Comparison of ENCODE assay signal across 1 cellular context in genomic region chr2:227311861-227312506, GRCh38.
A peak's percentile ranks its signal among the peaks of the same experiment; 100 is the strongest.
TF ChIP-seq lines count a peak whose summit lies in the region.

No MANE protein-coding gene starts in this region.

TF ChIP-seq in HepG2, 621 proteins besides CTCF, POLR2A, EP300 and RAD21 (continued from another document and continues in another):
- no peak for TF ChIP-seq HNRNPL (IDR thresholded peaks at IDR 0.05; ENCODE audit: low read depth, low read length)
- no peak for TF ChIP-seq NR2F1 (CRISPR knock-in tag; IDR thresholded peaks at IDR 0.05)
- no peak for TF ChIP-seq RARG (CRISPR knock-in tag; IDR thresholded peaks at IDR 0.05; ENCODE audit: low read depth)
- TF ChIP-seq ZNF891 (CRISPR knock-in tag; IDR thresholded peaks at IDR 0.05) = no peak
- no peak for TF ChIP-seq ZFP41 (CRISPR knock-in tag; IDR thresholded peaks at IDR 0.05; ENCODE audit: borderline replicate concordance)
- peak; percentile 72 for TF ChIP-seq TCF7 (IDR thresholded peaks at IDR 0.05; ENCODE audit: low read depth)
- no peak for TF ChIP-seq AGO2 (optimal IDR thresholded peaks at IDR 0.05; ENCODE audit: low read depth, low read length)
- no peak for TF ChIP-seq HOXD1 (CRISPR knock-in tag; IDR thresholded peaks at IDR 0.05)
- TF ChIP-seq XRCC5 (optimal IDR thresholded peaks at IDR 0.05; ENCODE audit: low read length) = no peak
- no peak for TF ChIP-seq THAP11 (CRISPR knock-in tag; IDR thresholded peaks at IDR 0.05)
- no peak for TF ChIP-seq ZNF724P (CRISPR knock-in tag; IDR thresholded peaks at IDR 0.05; ENCODE audit: borderline replicate concordance)
- no peak for TF ChIP-seq TRAFD1 (CRISPR knock-in tag; IDR thresholded peaks at IDR 0.05; ENCODE audit: borderline replicate concordance)
- TF ChIP-seq ZNF33B (CRISPR knock-in tag; IDR thresholded peaks at IDR 0.05) = no peak
- TF ChIP-seq SALL1 (CRISPR knock-in tag; IDR thresholded peaks at IDR 0.05) = peak; percentile 62
- TF ChIP-seq ZNF24 (IDR thresholded peaks at IDR 0.05) = no peak
- TF ChIP-seq MYC (CRISPR knock-in tag; IDR thresholded peaks at IDR 0.05; ENCODE audit: borderline replicate concordance) = no peak
- TF ChIP-seq NR2F2 (IDR thresholded peaks at IDR 0.05; ENCODE audit: borderline replicate concordance, low read depth) = peak; percentile 25; the same call in 1 of the 2 replicates
- peak; percentile 76 for TF ChIP-seq ASH2L (IDR thresholded peaks at IDR 0.05; ENCODE audit: insufficient read length, low read depth, low read length)
- no peak for TF ChIP-seq HOXA9 (CRISPR knock-in tag; IDR thresholded peaks at IDR 0.05; ENCODE audit: borderline replicate concordance)
- TF ChIP-seq, protein P1, sequence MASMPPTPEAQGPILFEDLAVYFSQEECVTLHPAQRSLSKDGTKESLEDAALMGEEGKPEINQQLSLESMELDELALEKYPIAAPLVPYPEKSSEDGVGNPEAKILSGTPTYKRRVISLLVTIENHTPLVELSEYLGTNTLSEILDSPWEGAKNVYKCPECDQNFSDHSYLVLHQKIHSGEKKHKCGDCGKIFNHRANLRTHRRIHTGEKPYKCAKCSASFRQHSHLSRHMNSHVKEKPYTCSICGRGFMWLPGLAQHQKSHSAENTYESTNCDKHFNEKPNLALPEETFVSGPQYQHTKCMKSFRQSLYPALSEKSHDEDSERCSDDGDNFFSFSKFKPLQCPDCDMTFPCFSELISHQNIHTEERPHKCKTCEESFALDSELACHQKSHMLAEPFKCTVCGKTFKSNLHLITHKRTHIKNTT (CRISPR knock-in tag; IDR thresholded peaks at IDR 0.05) = no peak
- TF ChIP-seq ZNF570 (CRISPR knock-in tag; IDR thresholded peaks at IDR 0.05; ENCODE audit: borderline replicate concordance) = no peak
- TF ChIP-seq ZKSCAN8 (CRISPR knock-in tag; IDR thresholded peaks at IDR 0.05; ENCODE audit: borderline replicate concordance) = no peak
- TF ChIP-seq STAT5B (CRISPR knock-in tag; IDR thresholded peaks at IDR 0.05) = no peak
- TF ChIP-seq, protein P2, sequence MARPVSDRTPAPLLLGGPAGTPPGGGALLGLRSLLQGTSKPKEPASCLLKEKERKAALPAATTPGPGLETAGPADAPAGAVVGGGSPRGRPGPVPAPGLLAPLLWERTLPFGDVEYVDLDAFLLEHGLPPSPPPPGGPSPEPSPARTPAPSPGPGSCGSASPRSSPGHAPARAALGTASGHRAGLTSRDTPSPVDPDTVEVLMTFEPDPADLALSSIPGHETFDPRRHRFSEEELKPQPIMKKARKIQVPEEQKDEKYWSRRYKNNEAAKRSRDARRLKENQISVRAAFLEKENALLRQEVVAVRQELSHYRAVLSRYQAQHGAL (CRISPR knock-in tag; IDR thresholded peaks at IDR 0.05; ENCODE audit: not compliant biosample characterization) = no peak
- TF ChIP-seq ZNF431 (CRISPR knock-in tag; IDR thresholded peaks at IDR 0.05; ENCODE audit: borderline replicate concordance, low read depth) = no peak
- no peak for TF ChIP-seq ZNF687 (CRISPR knock-in tag; IDR thresholded peaks at IDR 0.05)
- no peak for TF ChIP-seq IRF9 (CRISPR knock-in tag; IDR thresholded peaks at IDR 0.05; ENCODE audit: borderline replicate concordance)
- no peak for TF ChIP-seq ZNF335 (CRISPR knock-in tag; IDR thresholded peaks at IDR 0.05)
- TF ChIP-seq, protein P3, sequence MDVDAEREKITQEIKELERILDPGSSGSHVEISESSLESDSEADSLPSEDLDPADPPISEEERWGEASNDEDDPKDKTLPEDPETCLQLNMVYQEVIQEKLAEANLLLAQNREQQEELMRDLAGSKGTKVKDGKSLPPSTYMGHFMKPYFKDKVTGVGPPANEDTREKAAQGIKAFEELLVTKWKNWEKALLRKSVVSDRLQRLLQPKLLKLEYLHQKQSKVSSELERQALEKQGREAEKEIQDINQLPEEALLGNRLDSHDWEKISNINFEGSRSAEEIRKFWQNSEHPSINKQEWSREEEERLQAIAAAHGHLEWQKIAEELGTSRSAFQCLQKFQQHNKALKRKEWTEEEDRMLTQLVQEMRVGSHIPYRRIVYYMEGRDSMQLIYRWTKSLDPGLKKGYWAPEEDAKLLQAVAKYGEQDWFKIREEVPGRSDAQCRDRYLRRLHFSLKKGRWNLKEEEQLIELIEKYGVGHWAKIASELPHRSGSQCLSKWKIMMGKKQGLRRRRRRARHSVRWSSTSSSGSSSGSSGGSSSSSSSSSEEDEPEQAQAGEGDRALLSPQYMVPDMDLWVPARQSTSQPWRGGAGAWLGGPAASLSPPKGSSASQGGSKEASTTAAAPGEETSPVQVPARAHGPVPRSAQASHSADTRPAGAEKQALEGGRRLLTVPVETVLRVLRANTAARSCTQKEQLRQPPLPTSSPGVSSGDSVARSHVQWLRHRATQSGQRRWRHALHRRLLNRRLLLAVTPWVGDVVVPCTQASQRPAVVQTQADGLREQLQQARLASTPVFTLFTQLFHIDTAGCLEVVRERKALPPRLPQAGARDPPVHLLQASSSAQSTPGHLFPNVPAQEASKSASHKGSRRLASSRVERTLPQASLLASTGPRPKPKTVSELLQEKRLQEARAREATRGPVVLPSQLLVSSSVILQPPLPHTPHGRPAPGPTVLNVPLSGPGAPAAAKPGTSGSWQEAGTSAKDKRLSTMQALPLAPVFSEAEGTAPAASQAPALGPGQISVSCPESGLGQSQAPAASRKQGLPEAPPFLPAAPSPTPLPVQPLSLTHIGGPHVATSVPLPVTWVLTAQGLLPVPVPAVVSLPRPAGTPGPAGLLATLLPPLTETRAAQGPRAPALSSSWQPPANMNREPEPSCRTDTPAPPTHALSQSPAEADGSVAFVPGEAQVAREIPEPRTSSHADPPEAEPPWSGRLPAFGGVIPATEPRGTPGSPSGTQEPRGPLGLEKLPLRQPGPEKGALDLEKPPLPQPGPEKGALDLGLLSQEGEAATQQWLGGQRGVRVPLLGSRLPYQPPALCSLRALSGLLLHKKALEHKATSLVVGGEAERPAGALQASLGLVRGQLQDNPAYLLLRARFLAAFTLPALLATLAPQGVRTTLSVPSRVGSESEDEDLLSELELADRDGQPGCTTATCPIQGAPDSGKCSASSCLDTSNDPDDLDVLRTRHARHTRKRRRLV (CRISPR knock-in tag; IDR thresholded peaks at IDR 0.05) = no peak
- TF ChIP-seq KDM6A (CRISPR knock-in tag; IDR thresholded peaks at IDR 0.05; ENCODE audit: low read depth) = peak; percentile 52; the same call in 1 of the 2 replicates
- no peak for TF ChIP-seq CEBPG (CRISPR knock-in tag; IDR thresholded peaks at IDR 0.05)
- TF ChIP-seq ZNF775 (CRISPR knock-in tag; IDR thresholded peaks at IDR 0.05; ENCODE audit: borderline replicate concordance) = no peak
- no peak for TF ChIP-seq SMAD9 (CRISPR knock-in tag; IDR thresholded peaks at IDR 0.05)
- TF ChIP-seq KLF6 (CRISPR knock-in tag; IDR thresholded peaks at IDR 0.05) = no peak
- TF ChIP-seq ZNF652 (CRISPR knock-in tag; IDR thresholded peaks at IDR 0.05; ENCODE audit: borderline replicate concordance, low read depth) = no peak
- TF ChIP-seq POGK (CRISPR knock-in tag; conservative IDR thresholded peaks at IDR 0.05) = no peak
- TF ChIP-seq, protein P4, sequence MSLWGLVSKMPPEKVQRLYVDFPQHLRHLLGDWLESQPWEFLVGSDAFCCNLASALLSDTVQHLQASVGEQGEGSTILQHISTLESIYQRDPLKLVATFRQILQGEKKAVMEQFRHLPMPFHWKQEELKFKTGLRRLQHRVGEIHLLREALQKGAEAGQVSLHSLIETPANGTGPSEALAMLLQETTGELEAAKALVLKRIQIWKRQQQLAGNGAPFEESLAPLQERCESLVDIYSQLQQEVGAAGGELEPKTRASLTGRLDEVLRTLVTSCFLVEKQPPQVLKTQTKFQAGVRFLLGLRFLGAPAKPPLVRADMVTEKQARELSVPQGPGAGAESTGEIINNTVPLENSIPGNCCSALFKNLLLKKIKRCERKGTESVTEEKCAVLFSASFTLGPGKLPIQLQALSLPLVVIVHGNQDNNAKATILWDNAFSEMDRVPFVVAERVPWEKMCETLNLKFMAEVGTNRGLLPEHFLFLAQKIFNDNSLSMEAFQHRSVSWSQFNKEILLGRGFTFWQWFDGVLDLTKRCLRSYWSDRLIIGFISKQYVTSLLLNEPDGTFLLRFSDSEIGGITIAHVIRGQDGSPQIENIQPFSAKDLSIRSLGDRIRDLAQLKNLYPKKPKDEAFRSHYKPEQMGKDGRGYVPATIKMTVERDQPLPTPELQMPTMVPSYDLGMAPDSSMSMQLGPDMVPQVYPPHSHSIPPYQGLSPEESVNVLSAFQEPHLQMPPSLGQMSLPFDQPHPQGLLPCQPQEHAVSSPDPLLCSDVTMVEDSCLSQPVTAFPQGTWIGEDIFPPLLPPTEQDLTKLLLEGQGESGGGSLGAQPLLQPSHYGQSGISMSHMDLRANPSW (CRISPR knock-in tag; IDR thresholded peaks at IDR 0.05; ENCODE audit: borderline replicate concordance) = peak; percentile 42; the same call in 1 of the 2 replicates
- no peak for TF ChIP-seq ZNF781 (CRISPR knock-in tag; IDR thresholded peaks at IDR 0.05; ENCODE audit: borderline replicate concordance, not compliant biosample characterization)
- TF ChIP-seq, protein P5, sequence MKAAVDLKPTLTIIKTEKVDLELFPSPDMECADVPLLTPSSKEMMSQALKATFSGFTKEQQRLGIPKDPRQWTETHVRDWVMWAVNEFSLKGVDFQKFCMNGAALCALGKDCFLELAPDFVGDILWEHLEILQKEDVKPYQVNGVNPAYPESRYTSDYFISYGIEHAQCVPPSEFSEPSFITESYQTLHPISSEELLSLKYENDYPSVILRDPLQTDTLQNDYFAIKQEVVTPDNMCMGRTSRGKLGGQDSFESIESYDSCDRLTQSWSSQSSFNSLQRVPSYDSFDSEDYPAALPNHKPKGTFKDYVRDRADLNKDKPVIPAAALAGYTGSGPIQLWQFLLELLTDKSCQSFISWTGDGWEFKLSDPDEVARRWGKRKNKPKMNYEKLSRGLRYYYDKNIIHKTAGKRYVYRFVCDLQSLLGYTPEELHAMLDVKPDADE (CRISPR knock-in tag; IDR thresholded peaks at IDR 0.05) = no peak
- TF ChIP-seq CSRNP1 (CRISPR knock-in tag; IDR thresholded peaks at IDR 0.05) = no peak
- no peak for TF ChIP-seq SMC3 (IDR thresholded peaks at IDR 0.05; ENCODE audit: low read length)
